14 cellular contexts compared by ENCODE assay signal in the genomic region with DNA sequence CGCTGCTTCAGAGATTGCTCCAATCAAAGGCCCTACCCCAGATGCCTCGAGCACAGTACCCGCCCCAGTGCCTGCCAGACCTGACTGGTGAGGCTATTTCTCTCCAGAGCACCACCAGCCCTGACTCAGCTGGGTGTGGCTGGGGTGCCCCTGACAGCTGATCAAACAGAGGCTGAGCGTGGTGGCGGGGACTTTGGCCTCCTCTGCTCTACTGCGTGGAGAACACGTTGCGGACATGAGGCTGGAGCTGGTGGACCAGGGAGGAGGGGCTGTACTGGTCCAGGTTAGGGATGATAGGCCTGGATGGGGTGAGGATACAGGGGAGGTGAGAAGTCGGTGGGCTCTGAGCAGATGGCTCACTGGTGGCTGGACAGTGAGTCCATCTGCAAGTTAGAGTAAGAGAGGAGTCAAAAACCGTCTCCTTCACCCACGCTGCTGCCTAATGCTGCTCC. TPM values are rescaled to one million over a fixed set of nuclear protein-coding genes. Genes with fewer than 3 reads are reported as not detected.
A peak's percentile ranks its signal among the peaks of the same experiment; 100 is the strongest.
DNase-seq lines count a peak whose midpoint lies in the region; ATAC-seq and TF ChIP-seq lines count a peak whose summit lies in the region.
"Had no signal": no experiment of that assay in that cellular context is flagged by ENCODE, and none has a peak within 500 bp of the region (broad histone marks: within the 10 kb centered on the region; RNA-seq: fewer than 3 reads in every experiment).

No MANE protein-coding gene starts in this region.

- peak overlapping the region; percentile 87 for H3K27ac Mint-ChIP-seq in Caco-2 (ENCODE audit: unreplicated experiment)

- peaks cover 23% of the 10 kb centered on the region for H3K36me3 Mint-ChIP-seq in Caco-2 (ENCODE audit: insufficient read depth, unreplicated experiment)
- H3K36me3 Mint-ChIP-seq: CD4-positive, CD25-positive, alpha-beta regulatory T cell had no signal

- no peak for TF ChIP-seq CTCF in Caco-2 (IDR thresholded peaks at IDR 0.05; ENCODE audit: insufficient read depth in 1 of 2, low read depth in 1 of 2, low read length in 1 of 2, severe bottlenecking in 1 of 2, unreplicated experiment in 1 of 2)
- TF ChIP-seq CTCF in colonic mucosa (IDR thresholded peaks at IDR 0.05) = no peak

- peaks cover 46% of the 10 kb centered on the region for H3K4me1 ChIP-seq in Caco-2
- H3K4me1 ChIP-seq in colonic mucosa = peaks cover 6% of the 10 kb centered on the region
- H3K4me1 ChIP-seq in muscle layer of duodenum (ENCODE audit: control insufficient read depth in 1 of 2, insufficient read depth in 2 of 2, low read length in 2 of 2) = peaks cover 0 to 21% of the 10 kb centered on the region in 2 donors

- H3K4me3 Mint-ChIP-seq in Caco-2 (ENCODE audit: unreplicated experiment) = peak overlapping the region; percentile 12

- H3K4me1 Mint-ChIP-seq in Caco-2 (ENCODE audit: low read depth, unreplicated experiment) = peaks cover 44% of the 10 kb centered on the region

- ATAC-seq in HG03342 (IDR thresholded peaks at IDR 0.05; ENCODE audit: unreplicated experiment) = no peak

- no TSS peak for BruUV-seq in Caco-2 (replicated peaks; lab: Mats Ljungman, UMichigan)

- no peaks in the 10 kb centered on the region for H3K9me3 ChIP-seq in Caco-2
- no peaks in the 10 kb centered on the region for H3K9me3 ChIP-seq in colonic mucosa
- H3K9me3 ChIP-seq in muscle layer of duodenum (ENCODE audit: control insufficient read depth in 1 of 2, low read length in 2 of 2) = no peaks in the 10 kb centered on the region
- H3K9me3 ChIP-seq: SK-N-SH had no signal

- H3K4me3 ChIP-seq in Caco-2 (ENCODE audit: low read depth, low read length) (no peak overlapping the region), colonic mucosa (no peak overlapping the region), muscle layer of duodenum (ENCODE audit: low read depth in 1 of 2, low read length in 2 of 2) (no peak overlapping the region)

- H3K27me3 ChIP-seq in Caco-2 (replicated peaks; ENCODE audit: control insufficient read depth, insufficient read depth, low read length) = no peaks in the 10 kb centered on the region
- H3K27me3 ChIP-seq in colonic mucosa = no peaks in the 10 kb centered on the region
- no peaks in the 10 kb centered on the region for H3K27me3 ChIP-seq in muscle layer of duodenum (ENCODE audit: low read depth, low read length)

- CTCF ChIA-PET in Caco-2 (lab: Charles Lee) = interaction anchor here (0.6 to 1.6 kb wide), 6 partner anchors 27 to 1004 kb away, joined by 3 to 5 read pairs (median 4); a partner anchor contains a TSS

- H3K36me3 ChIP-seq in Caco-2 (ENCODE audit: control insufficient read depth, insufficient read depth, low read length) = no peaks in the 10 kb centered on the region
- no peaks in the 10 kb centered on the region for H3K36me3 ChIP-seq in colonic mucosa
- H3K36me3 ChIP-seq in muscle layer of duodenum (ENCODE audit: control insufficient read depth in 1 of 2, insufficient read depth in 2 of 2, low read length in 2 of 2) = no peaks in the 10 kb centered on the region

- H3K9ac ChIP-seq in colonic mucosa (ENCODE audit: low read depth in 2 of 2, low read length in 2 of 2) = peak overlapping the region in 1 of 2 donors; percentile 55
- H3K9ac ChIP-seq: SK-N-SH had no signal

- DNase-seq in Caco-2 (peak; percentile 94 to 97), LoVo (ENCODE audit: low spot score) (peak; percentile 93), colonic mucosa (peak; percentile 97), SKM-1 (lab: John Stamatoyannopoulos, UW; ENCODE audit: unreplicated experiment) (no peak), NCI-H446 treated with DMSO at 0.1 percent for 48 hours (lab: John Stamatoyannopoulos, UW) (no peak), GOT3 (lab: John Stamatoyannopoulos, UW) (no peak)
- DNase-seq: activated CD4-positive, alpha-beta T cell treated with anti-CD3 and anti-CD28 coated beads, Interleukin-2, amount 50 U/mL, for 48 hours; aorta; CD4-positive, CD25-positive, alpha-beta regulatory T cell; SK-N-SH; stimulated activated CD4-positive, alpha-beta T cell treated with anti-CD3 and anti-CD28 coated beads, Interleukin-2, amount 100 ng/mL, for 24 hours had no signal

- POLR2A ChIA-PET in Caco-2 (lab: Charles Lee) = interaction anchor here (0.5 to 1.4 kb wide), 7 partner anchors 10 to 170 kb away, joined by 3 to 5 read pairs (median 3); a partner anchor contains a TSS

- intact Hi-C loops in Caco-2 (cut with micrococcal nuclease; ENCODE audit: unreplicated experiment) = loop anchor here (1.0 kb wide), 1 partner anchor 9 kb away; no protein-coding TSS in a partner anchor
- intact Hi-C loops in colonic mucosa (cut with DNase I) = no loop called here

- H3K27me3 Mint-ChIP-seq in Caco-2 (ENCODE audit: insufficient read depth, unreplicated experiment) = no peaks in the 10 kb centered on the region

- H3K9me3 Mint-ChIP-seq in Caco-2 (ENCODE audit: unreplicated experiment) = no peaks in the 10 kb centered on the region

- peak overlapping the region; percentile 87 for H3K27ac ChIP-seq in colonic mucosa
- H3K27ac ChIP-seq in muscle layer of duodenum (ENCODE audit: low read length) = peak overlapping the region; percentile 76

RNA-seq across cellular contexts. Expression of a gene that starts 3.5 kb away (rescaled TPM):
- total RNA-seq in Caco-2 (2022) = 84.1 and 94.3 TPM in 2 replicates
- 10 to 100 TPM; 45.9 to 86.0 TPM for total RNA-seq in colonic mucosa

RNA-seq across cellular contexts. Expression of a gene that starts 26.4 kb away (rescaled TPM):
- not detected in 2 replicates for total RNA-seq in Caco-2 (2022)
- total RNA-seq in colonic mucosa = not detected
- total RNA-seq: aorta; CD4-positive, CD25-positive, alpha-beta regulatory T cell; fibroblast of villous mesenchyme had no signal

RNA-seq across cellular contexts. Expression of a gene that starts 30.1 kb away (rescaled TPM):
- not detected in 2 replicates for total RNA-seq in Caco-2 (2022)
- total RNA-seq in colonic mucosa = not detected
- total RNA-seq: aorta; CD4-positive, CD25-positive, alpha-beta regulatory T cell; fibroblast of villous mesenchyme had no signal

Comparison
In these comparisons a context has a peak if more than half of its experiments do, and no peak if none do; other contexts are left out.
1. DNase-seq: peak in Caco-2 (2 of 2), LoVo (single experiment) and colonic mucosa (single experiment); none in SKM-1 (single experiment), NCI-H446 treated with DMSO at 0.1 percent for 48 hours (single experiment) and GOT3 (single experiment).